Comparison of ENCODE assay signal across 1 cellular context in the genomic region with DNA sequence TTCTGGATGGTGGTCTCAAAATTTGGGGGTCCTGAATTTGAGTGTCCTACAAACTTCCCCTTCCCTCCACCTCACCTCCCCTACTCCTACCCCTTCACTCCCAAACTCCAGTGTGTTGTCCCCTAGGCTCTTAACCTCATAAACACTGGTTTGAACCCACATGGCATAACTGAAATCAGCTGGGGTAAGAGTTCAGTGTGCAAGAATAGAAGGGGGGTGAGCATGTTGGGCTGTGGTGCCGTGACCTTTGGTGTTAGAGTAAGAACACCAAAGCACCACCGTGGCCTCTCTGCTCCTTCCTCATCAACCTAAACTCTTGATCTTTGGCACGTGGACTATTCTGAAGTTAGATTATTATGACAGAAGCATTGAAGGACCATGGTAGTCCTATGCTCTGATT.
TF ChIP-seq lines count a peak whose summit lies in the region.

No MANE protein-coding gene starts in this region.

TF ChIP-seq in H1, 55 proteins besides CTCF, POLR2A, EP300 and RAD21:
- TF ChIP-seq POLR2AphosphoS5 (IDR thresholded peaks at IDR 0.05; ENCODE audit: low read depth, low read length) = peak; percentile 68
- TF ChIP-seq HDAC6 (IDR thresholded peaks at IDR 0.05; ENCODE audit: low read depth, low read length) = no peak
